In genomic region chr10:122164815-122165491, GRCh38 we compare ENCODE assay signal across 11 cellular contexts.
DNase-seq lines count a peak whose midpoint lies in the region; ATAC-seq and TF ChIP-seq lines count a peak whose summit lies in the region.
"Had no signal": no experiment of that assay in that cellular context is flagged by ENCODE, and none has a peak within 500 bp of the region (broad histone marks: within the 10 kb centered on the region; RNA-seq: fewer than 3 reads in every experiment).

No MANE protein-coding gene starts in this region.

- H3K36me3 Mint-ChIP-seq in activated naive CD4-positive, alpha-beta T cell treated with anti-CD3 and anti-CD28 coated beads, Interleukin-2, amount 50 U/mL, for 24 hours = no peaks in the 10 kb centered on the region
- no peaks in the 10 kb centered on the region for H3K36me3 Mint-ChIP-seq in activated naive CD4-positive, alpha-beta T cell treated with anti-CD3 and anti-CD28 coated beads for 36 hours (ENCODE audit: low read depth)
- peaks cover 7% of the 10 kb centered on the region for H3K36me3 Mint-ChIP-seq in chondrocyte (ENCODE audit: low read depth)
- H3K36me3 Mint-ChIP-seq: naive thymus-derived CD8-positive, alpha-beta T cell had no signal

- H3K4me3 Mint-ChIP-seq in activated naive CD4-positive, alpha-beta T cell treated with anti-CD3 and anti-CD28 coated beads, Interleukin-2, amount 50 U/mL, for 24 hours = peak overlapping the region; percentile 26
- no peak overlapping the region for H3K4me3 Mint-ChIP-seq in activated naive CD4-positive, alpha-beta T cell treated with anti-CD3 and anti-CD28 coated beads for 36 hours
- peak overlapping the region; percentile 69 for H3K4me3 Mint-ChIP-seq in chondrocyte (ENCODE audit: unreplicated experiment)

- peak; percentile 48 for TF ChIP-seq POLR2A in right lobe of liver (IDR thresholded peaks at IDR 0.05)

- no peak overlapping the region for H3K4me3 ChIP-seq in right lobe of liver
- H3K4me3 ChIP-seq: upper lobe of left lung had no signal

- no peaks in the 10 kb centered on the region for H3K9me3 Mint-ChIP-seq in activated naive CD4-positive, alpha-beta T cell treated with anti-CD3 and anti-CD28 coated beads, Interleukin-2, amount 50 U/mL, for 24 hours
- H3K9me3 Mint-ChIP-seq in activated naive CD4-positive, alpha-beta T cell treated with anti-CD3 and anti-CD28 coated beads for 36 hours = no peaks in the 10 kb centered on the region
- no peaks in the 10 kb centered on the region for H3K9me3 Mint-ChIP-seq in chondrocyte (ENCODE audit: low read depth)

- H3K27me3 ChIP-seq in right lobe of liver = no peaks in the 10 kb centered on the region
- H3K27me3 ChIP-seq: cardiac muscle cell had no signal

- intact Hi-C loops in activated naive CD4-positive, alpha-beta T cell treated with anti-CD3 and anti-CD28 coated beads for 36 hours (cut with micrococcal nuclease) = no loop called here
- intact Hi-C loops in right lobe of liver (cut with DNase I) = no loop called here

- peaks cover 10% of the 10 kb centered on the region for H3K4me1 Mint-ChIP-seq in activated naive CD4-positive, alpha-beta T cell treated with anti-CD3 and anti-CD28 coated beads, Interleukin-2, amount 50 U/mL, for 24 hours
- H3K4me1 Mint-ChIP-seq in activated naive CD4-positive, alpha-beta T cell treated with anti-CD3 and anti-CD28 coated beads for 36 hours (ENCODE audit: low read depth) = peaks cover 6% of the 10 kb centered on the region
- peaks cover 30% of the 10 kb centered on the region for H3K4me1 Mint-ChIP-seq in chondrocyte (ENCODE audit: low read depth)

- peaks cover 0 to 40% (median 18%) of the 10 kb centered on the region in 4 donors for H3K4me1 ChIP-seq in right lobe of liver

- H3K27ac Mint-ChIP-seq in activated naive CD4-positive, alpha-beta T cell treated with anti-CD3 and anti-CD28 coated beads, Interleukin-2, amount 50 U/mL, for 24 hours = no peak overlapping the region
- no peak overlapping the region for H3K27ac Mint-ChIP-seq in activated naive CD4-positive, alpha-beta T cell treated with anti-CD3 and anti-CD28 coated beads for 36 hours
- peak overlapping the region; percentile 22 for H3K27ac Mint-ChIP-seq in chondrocyte (ENCODE audit: unreplicated experiment)
- H3K27ac Mint-ChIP-seq: naive thymus-derived CD8-positive, alpha-beta T cell had no signal

- peak overlapping the region in 2 of 3 donors; percentile 51 to 72 for H3K27ac ChIP-seq in right lobe of liver
- H3K27ac ChIP-seq: cardiac muscle cell, upper lobe of left lung had no signal

- no peaks in the 10 kb centered on the region for H3K9me3 ChIP-seq in right lobe of liver
- H3K9me3 ChIP-seq: upper lobe of left lung had no signal

- no peak for DNase-seq in activated naive CD4-positive, alpha-beta T cell treated with anti-CD3 and anti-CD28 coated beads for 36 hours
- DNase-seq in chondrocyte (ENCODE audit: low spot score) (no peak), right lobe of liver (peak in 2 of 3 donors; percentile 48 to 82), superior temporal gyrus (ENCODE audit: extremely low spot score) (peak; percentile 53), midbrain (lab: John Stamatoyannopoulos, UW) (no peak)
- no peak for DNase-seq in stimulated activated CD8-positive, alpha-beta memory T cell treated with anti-CD3 and anti-CD28 coated beads, Interleukin-4, amount 100 ng/mL, for 48 hours
- DNase-seq: naive thymus-derived CD8-positive, alpha-beta T cell; upper lobe of left lung had no signal

- ATAC-seq in right lobe of liver (peak; percentile 80 to 87 (median 83)), HG03025 (IDR thresholded peaks at IDR 0.05; ENCODE audit: low FRiP score, unreplicated experiment) (no peak)
- ATAC-seq: naive thymus-derived CD8-positive, alpha-beta T cell had no signal

- 18% methylated on average over 9 of the region's 17 CpGs for WGBS in right lobe of liver (ENCODE audit: insufficient coverage, low coverage, low lambda C conversion rate, missing lambda C conversion rate)

- H3K36me3 ChIP-seq in right lobe of liver = no peaks in the 10 kb centered on the region
- H3K36me3 ChIP-seq: cardiac muscle cell had no signal

- H3K27me3 Mint-ChIP-seq in activated naive CD4-positive, alpha-beta T cell treated with anti-CD3 and anti-CD28 coated beads, Interleukin-2, amount 50 U/mL, for 24 hours = peaks cover 45% of the 10 kb centered on the region
- H3K27me3 Mint-ChIP-seq in activated naive CD4-positive, alpha-beta T cell treated with anti-CD3 and anti-CD28 coated beads for 36 hours (ENCODE audit: low read depth) = peaks cover 61% of the 10 kb centered on the region
- no peaks in the 10 kb centered on the region for H3K27me3 Mint-ChIP-seq in chondrocyte (ENCODE audit: low read depth)

- CTCF ChIA-PET in activated naive CD4-positive, alpha-beta T cell treated with anti-CD3 and anti-CD28 coated beads for 36 hours (lab: Charles Lee) = no interaction called here

- TF ChIP-seq CTCF in chondrocyte (IDR thresholded peaks at IDR 0.05) (no peak), right lobe of liver (IDR thresholded peaks at IDR 0.05) (no peak)

Comparison
In these comparisons a context has a peak if more than half of its experiments do, and no peak if none do; other contexts are left out.
1. DNase-seq: peak in right lobe of liver (2 of 3) and superior temporal gyrus (single experiment); none in activated naive CD4-positive, alpha-beta T cell treated with anti-CD3 and anti-CD28 coated beads for 36 hours (single experiment), chondrocyte (single experiment), midbrain (single experiment) and stimulated activated CD8-positive, alpha-beta memory T cell treated with anti-CD3 and anti-CD28 coated beads, Interleukin-4, amount 100 ng/mL, for 48 hours (single experiment).